Comparison of ENCODE assay signal across 9 cellular contexts in genomic region chr4:157076578-157076947, GRCh38. TPM values are rescaled to one million over a fixed set of nuclear protein-coding genes. Genes with fewer than 3 reads are reported as not detected.
DNase-seq lines count a peak whose midpoint lies in the region; ATAC-seq, FAIRE-seq and TF ChIP-seq lines count a peak whose summit lies in the region.
"Had no signal": no experiment of that assay in that cellular context is flagged by ENCODE, and none has a peak within 500 bp of the region (broad histone marks: within the 10 kb centered on the region; RNA-seq: fewer than 3 reads in every experiment).

No MANE protein-coding gene starts in this region.

- H3K18ac ChIP-seq in IMR-90 (ENCODE audit: low read depth, low read length) = no peak overlapping the region

- CTCF ChIA-PET in IMR-90 (lab: Yijun Ruan, JAX) = interaction anchor here (1.5 kb wide), 1 partner anchor 31 kb away, joined by 4 read pairs; no protein-coding TSS in a partner anchor
- CTCF ChIA-PET in CD8-positive, alpha-beta T cell (lab: Charles Lee) = no interaction called here

- H3K36me3 ChIP-seq in IMR-90 (ENCODE audit: control insufficient read depth, insufficient read depth, low read length) (no peaks in the 10 kb centered on the region), keratinocyte (ENCODE audit: control insufficient read depth in 2 of 2, extremely low read depth in 1 of 2, insufficient read depth in 2 of 2, low read length in 2 of 2) (no peaks in the 10 kb centered on the region)
- no peaks in the 10 kb centered on the region for H3K36me3 ChIP-seq in CD8-positive, alpha-beta T cell (ENCODE audit: insufficient read depth, low read length)

- ATAC-seq in IMR-90 (ENCODE audit: low read depth) = no peak
- ATAC-seq in HG03442 (IDR thresholded peaks at IDR 0.05; ENCODE audit: unreplicated experiment) = no peak
- ATAC-seq in CD8-positive, alpha-beta T cell = no peak

- peaks cover 4% of the 10 kb centered on the region; the same call in 1 of the 2 replicates for H3K4me1 ChIP-seq in IMR-90 (ENCODE audit: control insufficient read depth, insufficient read depth, low read length)
- H3K4me1 ChIP-seq in keratinocyte (ENCODE audit: control insufficient read depth, extremely low read depth, insufficient read depth, low read length) = peaks cover 18% of the 10 kb centered on the region
- H3K4me1 ChIP-seq in CD8-positive, alpha-beta T cell (ENCODE audit: insufficient read depth, low read length) = no peaks in the 10 kb centered on the region

- H4K8ac ChIP-seq in IMR-90 (ENCODE audit: low read depth in 2 of 2, low read length in 2 of 2) = peak overlapping the region; percentile 35 to 89; a peak in 2 of 4 replicates

- H3K9me3 ChIP-seq in IMR-90 (ENCODE audit: control insufficient read depth, insufficient read depth, low read length) (no peaks in the 10 kb centered on the region), keratinocyte (ENCODE audit: control insufficient read depth, low read depth, low read length) (no peaks in the 10 kb centered on the region)
- H3K9me3 ChIP-seq in CD8-positive, alpha-beta T cell (ENCODE audit: low read length) = no peaks in the 10 kb centered on the region

- WGBS in IMR-90 (ENCODE audit: extremely low coverage in 2 of 2, insufficient read length in 1 of 2), 2 experiments = 10% methylated on average over 3 of the region's 8 CpGs; no CpG with 5 or more reads in 1 of the 2 experiments

- 0 out of 2 replicates have a peak overlapping the region, but pooled peaks have one; percentile 9 for H3K14ac ChIP-seq in IMR-90 (replicated peaks; ENCODE audit: low read depth, low read length)

- POLR2A ChIA-PET in IMR-90 (lab: Charles Lee; ENCODE audit: unreplicated experiment) = no interaction called here
- POLR2A ChIA-PET in CD8-positive, alpha-beta T cell (lab: Charles Lee) = no interaction called here

- H4K91ac ChIP-seq in IMR-90 (ENCODE audit: insufficient read depth, low read depth, low read length) = no peak overlapping the region

- H2BK20ac ChIP-seq in IMR-90 (ENCODE audit: low read depth, low read length) = no peak overlapping the region

- dilution Hi-C loops in IMR-90 (cut with HindIII; ENCODE audit: low sequenced_read_pairs, unreplicated experiment) = no loop called here
- dilution Hi-C loops in keratinocyte (cut with MboI; ENCODE audit: extremely low pct_ligation_motif_present, low sequenced_read_pairs) = no loop called here

- H3K4me3 ChIP-seq in IMR-90 (ENCODE audit: insufficient read depth, low read depth, low read length) (peak overlapping the region; percentile 96), astrocyte of the cerebellum (ENCODE audit: low read depth, low read length) (peak overlapping the region; percentile 69), keratinocyte (ENCODE audit: control insufficient read depth in 2 of 3, extremely low read depth in 1 of 3, insufficient read depth in 2 of 3, low read depth in 1 of 3, low read length in 3 of 3) (peak overlapping the region; percentile 57 to 88 (median 79))
- H3K4me3 ChIP-seq in CD8-positive, alpha-beta T cell (ENCODE audit: low read depth, low read length) = no peak overlapping the region

- H3K9ac ChIP-seq in IMR-90 (ENCODE audit: low read depth, low read length) (no peak overlapping the region), keratinocyte (ENCODE audit: control insufficient read depth, extremely low read depth, insufficient read depth, low read length) (no peak overlapping the region)

- H3K36me3 Mint-ChIP-seq in CD8-positive, alpha-beta T cell = no peaks in the 10 kb centered on the region

- H2BK15ac ChIP-seq in IMR-90 (ENCODE audit: low read depth, low read length) = no peak overlapping the region

- H3K27me3 Mint-ChIP-seq in CD8-positive, alpha-beta T cell (ENCODE audit: low read depth) = peaks cover 21% of the 10 kb centered on the region

- intact Hi-C loops in IMR-90 (cut with micrococcal nuclease) = loop anchor here (5.0 kb wide), 1 partner anchor 36 kb away; no protein-coding TSS in a partner anchor
- intact Hi-C loops in CD8-positive, alpha-beta T cell (cut with DNase I, micrococcal nuclease) = no loop called here

- H3K9me3 Mint-ChIP-seq in CD8-positive, alpha-beta T cell = peaks cover 4% of the 10 kb centered on the region

- no peaks in the 10 kb centered on the region for H3K79me2 ChIP-seq in keratinocyte (ENCODE audit: control insufficient read depth, insufficient read depth, low read length)

- H3K4me3 Mint-ChIP-seq in CD8-positive, alpha-beta T cell = no peak overlapping the region

- TF ChIP-seq CTCF in IMR-90 (conservative IDR thresholded peaks at IDR 0.05; ENCODE audit: low read depth, low read length) (no peak), astrocyte of the cerebellum (IDR thresholded peaks at IDR 0.05; ENCODE audit: low read depth, low read length, missing control alignments) (no peak), keratinocyte (optimal IDR thresholded peaks at IDR 0.05 in 1 of 3, IDR thresholded peaks at IDR 0.05 in 1 of 3, conservative IDR thresholded peaks at IDR 0.05 in 1 of 3; ENCODE audit: extremely low read depth in 1 of 3, insufficient read depth in 2 of 3, low read length in 3 of 3) (no peak)
- no peak for TF ChIP-seq CTCF in CD8-positive, alpha-beta T cell (IDR thresholded peaks at IDR 0.05)

- H3K4me1 Mint-ChIP-seq in CD8-positive, alpha-beta T cell (ENCODE audit: low read depth) = no peaks in the 10 kb centered on the region

- H3K27me3 ChIP-seq in IMR-90 (ENCODE audit: control insufficient read depth, insufficient read depth, low read length) (no peaks in the 10 kb centered on the region), keratinocyte (ENCODE audit: control insufficient read depth, extremely low read depth, insufficient read depth, low read length) (no peaks in the 10 kb centered on the region)
- H3K27me3 ChIP-seq in CD8-positive, alpha-beta T cell (ENCODE audit: insufficient read depth, low read length) = no peaks in the 10 kb centered on the region

- H3K9me1 ChIP-seq in IMR-90 (ENCODE audit: insufficient read depth, low read length) (no peaks in the 10 kb centered on the region), keratinocyte (ENCODE audit: control insufficient read depth, extremely low read depth, insufficient read depth, low read length) (no peaks in the 10 kb centered on the region)

- no peak for TF ChIP-seq RAD21 in IMR-90 (IDR thresholded peaks at IDR 0.05; ENCODE audit: low read length)

- no peak overlapping the region for H2BK5ac ChIP-seq in IMR-90 (ENCODE audit: low read depth, low read length, poor library complexity, severe bottlenecking)

- peak overlapping the region; percentile 56; the same call in 1 of the 2 replicates for H3K23ac ChIP-seq in IMR-90 (ENCODE audit: low read depth, low read length)

- H3K4me2 ChIP-seq in IMR-90 (ENCODE audit: low read depth, low read length) = peak overlapping the region; percentile 86
- peak overlapping the region; percentile 94 for H3K4me2 ChIP-seq in keratinocyte (ENCODE audit: control insufficient read depth, extremely low read depth, insufficient read depth, low read depth, low read length)

- H3K27ac Mint-ChIP-seq in CD8-positive, alpha-beta T cell = no peak overlapping the region

- H4K5ac ChIP-seq in IMR-90 (ENCODE audit: low read depth, low read length) = no peak overlapping the region

- H3K4ac ChIP-seq in IMR-90 (ENCODE audit: low read depth, low read length) = no peak overlapping the region

- BruUV-seq in IMR-90 (replicated peaks; lab: Mats Ljungman, UMichigan) = no TSS peak

- H2AFZ ChIP-seq in IMR-90 (replicated peaks; ENCODE audit: low read length, poor library complexity) (peak overlapping the region; percentile 94), keratinocyte (ENCODE audit: control insufficient read depth, low read length) (peak overlapping the region; percentile 91)

- in situ Hi-C loops in IMR-90 (cut with MboI; ENCODE audit: low sequenced_read_pairs) = no loop called here
- in situ Hi-C loops in astrocyte of the cerebellum (cut with HindIII; ENCODE audit: low sequenced_read_pairs) = no loop called here

- H3K79me1 ChIP-seq in IMR-90 (ENCODE audit: low read depth in 1 of 2, low read length in 2 of 2) = peaks cover 0 to 4% of the 10 kb centered on the region in 2 experiments; a peak in 1 of 4 replicates

- no peak overlapping the region for H3K56ac ChIP-seq in IMR-90 (ENCODE audit: extremely low read depth, insufficient read depth, low read length)

- peak overlapping the region; percentile 77 for H2AK9ac ChIP-seq in IMR-90 (replicated peaks; ENCODE audit: low read depth, low read length, poor library complexity)

- H4K20me1 ChIP-seq in IMR-90 (ENCODE audit: insufficient read depth, low read length) = no peaks in the 10 kb centered on the region
- no peaks in the 10 kb centered on the region for H4K20me1 ChIP-seq in keratinocyte (ENCODE audit: control insufficient read depth, extremely low read depth, insufficient read depth, low read length)

- no peak overlapping the region for H2AK5ac ChIP-seq in IMR-90 (ENCODE audit: low read depth, low read length)

- no peak for DNase-seq in IMR-90
- no peak for DNase-seq in astrocyte of the cerebellum (ENCODE audit: low read depth)
- DNase-seq in keratinocyte (ENCODE audit: low read depth, low spot score) = no peak
- DNase-seq in NCI-H1417 treated with DMSO at 0.1 percent for 48 hours (lab: John Stamatoyannopoulos, UW) = no peak
- no peak for DNase-seq in NCI-H1436 (lab: John Stamatoyannopoulos, UW)
- DNase-seq in CD8-positive, alpha-beta T cell = no peak

- TF ChIP-seq POLR2A in IMR-90 (IDR thresholded peaks at IDR 0.05; ENCODE audit: low read depth, low read length) = no peak

- 0 out of 2 replicates have a peak overlapping the region, but pooled peaks have one; percentile 37 for H2BK120ac ChIP-seq in IMR-90 (ENCODE audit: low read depth, low read length)

- H3K27ac ChIP-seq in IMR-90 (ENCODE audit: insufficient read depth, low read length) (no peak overlapping the region), keratinocyte (ENCODE audit: control insufficient read depth, insufficient read depth, low read length) (no peak overlapping the region), temporal lobe (ENCODE audit: low read depth, low read length) (peak overlapping the region; percentile 22)
- H3K27ac ChIP-seq in CD8-positive, alpha-beta T cell (ENCODE audit: low read depth, low read length) = no peak overlapping the region

- FAIRE-seq in keratinocyte (lab: Jason Lieb, UNC) = no peak

TF ChIP-seq in IMR-90, 13 proteins besides CTCF, POLR2A, EP300 and RAD21 (continues in another document):
- no peak for TF ChIP-seq MAFK (IDR thresholded peaks at IDR 0.05; ENCODE audit: low read depth, low read length)
- no peak for TF ChIP-seq MAZ (IDR thresholded peaks at IDR 0.05; ENCODE audit: borderline replicate concordance, low read depth, low read length)

RNA-seq across cellular contexts. Expression of gene GLRB, which starts 0.6 kb away (rescaled TPM):
- total RNA-seq in IMR-90 (2012; rRNA removed) (3.0 and 3.9 TPM in 2 replicates), temporal lobe (25.6 TPM)
- polyA plus RNA-seq in IMR-90 (2012; rRNA removed) (2.8 and 3.2 TPM in 2 replicates), keratinocyte (0.77 to 1.0 TPM (median 0.80 TPM) in 3 replicates)
- polyA plus RNA-seq in IMR-90 (2012; cell fraction: cytosol; rRNA removed) = 0.69 and 0.91 TPM in 2 replicates
- 0.50 and 3.1 TPM in 2 replicates for polyA plus RNA-seq in IMR-90 (2012; cell fraction: nucleus; rRNA removed; ENCODE audit: low replicate concordance)
- polyA plus RNA-seq in keratinocyte (2011; ENCODE audit: low read depth) = 1.1 TPM
- 0.34 and 0.72 TPM in 2 replicates for polyA plus RNA-seq in keratinocyte (2011; cell fraction: cytosol; rRNA removed)
- 0.80 and 1.0 TPM in 2 replicates for polyA plus RNA-seq in keratinocyte (2011; cell fraction: nucleus; rRNA removed)
- polyA plus RNA-seq in keratinocyte (2012; ENCODE audit: low replicate concordance) = 0.56 and 0.69 TPM in 2 replicates
- polyA minus RNA-seq in keratinocyte = 0.19 to 0.56 TPM in 2 of 3 replicates, not detected in the other
- polyA minus RNA-seq in keratinocyte (2011; cell fraction: cytosol; rRNA and poly(A)+ RNA removed) = not detected
- polyA minus RNA-seq in keratinocyte (2011; cell fraction: nucleus; rRNA and poly(A)+ RNA removed) = 1.1 and 1.2 TPM in 2 replicates
- total RNA-seq in CD8-positive, alpha-beta T cell = not detected
- total RNA-seq: T-helper 1 cell treated with Interleukin-12 subunit alpha and Interleukin-12 subunit beta and Interleukin-4 antibody, amounts not matched to agents 30 ng/mL and 1 ng/mL, for 36 hours had no signal
